In genomic region chr17:38452719-38453118, GRCh38 we compare ENCODE assay signal across 8 cellular contexts. TPM values are rescaled to one million over a fixed set of nuclear protein-coding genes. Genes with fewer than 3 reads are reported as not detected.
A peak's percentile ranks its signal among the peaks of the same experiment; 100 is the strongest.
DNase-seq lines count a peak whose midpoint lies in the region; ATAC-seq and TF ChIP-seq lines count a peak whose summit lies in the region.

No MANE protein-coding gene starts in this region.

- peaks cover 42% of the 10 kb centered on the region for H3F3A ChIP-seq in smooth muscle cell (ENCODE audit: low read depth)

- H3K9me3 ChIP-seq in iPS DF 6.9 (ENCODE audit: control insufficient read depth, insufficient read depth, low read length) (no peaks in the 10 kb centered on the region), smooth muscle cell (replicated peaks; ENCODE audit: low read depth) (no peaks in the 10 kb centered on the region)

- no peak for TF ChIP-seq CTCF in smooth muscle cell (IDR thresholded peaks at IDR 0.05; ENCODE audit: borderline replicate concordance, insufficient read depth, poor library complexity, severe bottlenecking)

- peaks cover 31% of the 10 kb centered on the region for H3K79me2 ChIP-seq in smooth muscle cell (ENCODE audit: low read depth)

- intact Hi-C loops in activated CD4-positive, alpha-beta memory T cell treated with anti-CD3 and anti-CD28 coated beads for 36 hours (cut with micrococcal nuclease) = no loop called here

- H3K36me3 ChIP-seq in H7 (replicated peaks; ENCODE audit: control insufficient read depth, insufficient read depth, low read length) (peaks cover 4% of the 10 kb centered on the region), iPS DF 6.9 (ENCODE audit: control insufficient read depth, insufficient read depth, low read length) (0 out of 2 replicates have a peak, but pooled peaks cover 4% of the 10 kb centered on the region), smooth muscle cell (ENCODE audit: low read depth) (no peaks in the 10 kb centered on the region)

- H3K9me3 Mint-ChIP-seq in activated CD4-positive, alpha-beta memory T cell treated with anti-CD3 and anti-CD28 coated beads for 36 hours = no peaks in the 10 kb centered on the region

- H2AFZ ChIP-seq in smooth muscle cell (ENCODE audit: low read depth) = no peak overlapping the region

- peak; percentile 61 for DNase-seq in H7
- DNase-seq in UCSD-AML1 (lab: John Stamatoyannopoulos, UW; ENCODE audit: unreplicated experiment) = peak; percentile 40
- DNase-seq in iPS DF 6.9 (ENCODE audit: low read depth, low spot score) = no peak
- DNase-seq in smooth muscle cell (lab: John Stamatoyannopoulos, UW; ENCODE audit: unreplicated experiment) = no peak
- no peak for DNase-seq in DMS114 treated with DMSO at 0.1 percent for 48 hours (lab: John Stamatoyannopoulos, UW; ENCODE audit: unreplicated experiment)
- DNase-seq in activated CD4-positive, alpha-beta memory T cell treated with anti-CD3 and anti-CD28 coated beads for 36 hours = no peak

- peaks cover 11% of the 10 kb centered on the region for H3K4me1 Mint-ChIP-seq in activated CD4-positive, alpha-beta memory T cell treated with anti-CD3 and anti-CD28 coated beads for 36 hours (ENCODE audit: low read depth)

- WGBS in iPS DF 6.9 (ENCODE audit: insufficient coverage, insufficient read length) = no CpG with 5 or more reads among the region's 6 CpGs
- 82% methylated on average over 6 of the region's 6 CpGs for WGBS in smooth muscle cell (ENCODE audit: low lambda C conversion rate)

- H3K36me3 Mint-ChIP-seq in activated CD4-positive, alpha-beta memory T cell treated with anti-CD3 and anti-CD28 coated beads for 36 hours = no peaks in the 10 kb centered on the region

- CTCF ChIA-PET in activated CD4-positive, alpha-beta memory T cell treated with anti-CD3 and anti-CD28 coated beads for 36 hours (lab: Charles Lee) = no interaction called here

- peaks cover 27% of the 10 kb centered on the region for H3K4me1 ChIP-seq in iPS DF 6.9 (ENCODE audit: control insufficient read depth, insufficient read depth, low read length)
- H3K4me1 ChIP-seq in smooth muscle cell (ENCODE audit: low read depth) = peaks cover 61% of the 10 kb centered on the region

- H3K27me3 ChIP-seq in H7 (ENCODE audit: control insufficient read depth, insufficient read depth, low read length) (no peaks in the 10 kb centered on the region), iPS DF 6.9 (ENCODE audit: control insufficient read depth, insufficient read depth, low read length) (no peaks in the 10 kb centered on the region), smooth muscle cell (ENCODE audit: low read depth) (no peaks in the 10 kb centered on the region)

- H3K4me3 Mint-ChIP-seq in activated CD4-positive, alpha-beta memory T cell treated with anti-CD3 and anti-CD28 coated beads for 36 hours = no peak overlapping the region

- POLR2A ChIA-PET in activated CD4-positive, alpha-beta memory T cell treated with anti-CD3 and anti-CD28 coated beads for 36 hours (lab: Charles Lee) = no interaction called here

- no peak overlapping the region; the same call in 1 of the 2 replicates for H3K4me3 ChIP-seq in H7 (ENCODE audit: insufficient read depth, low read depth, low read length)
- H3K4me3 ChIP-seq in iPS DF 6.9 (ENCODE audit: low read length) = peak overlapping the region; percentile 26; the same call in 1 of the 2 replicates
- no peak overlapping the region for H3K4me3 ChIP-seq in smooth muscle cell

- ATAC-seq in GM19467 (IDR thresholded peaks at IDR 0.05; ENCODE audit: unreplicated experiment) = no peak
- no peak for ATAC-seq in HG03175 (IDR thresholded peaks at IDR 0.05; ENCODE audit: unreplicated experiment)

- H3K27ac ChIP-seq in iPS DF 6.9 (ENCODE audit: low read length) (peak overlapping the region; percentile 20), smooth muscle cell (ENCODE audit: low read depth) (peak overlapping the region; percentile 91)

- no peak overlapping the region for H3K27ac Mint-ChIP-seq in activated CD4-positive, alpha-beta memory T cell treated with anti-CD3 and anti-CD28 coated beads for 36 hours

- H3K27me3 Mint-ChIP-seq in activated CD4-positive, alpha-beta memory T cell treated with anti-CD3 and anti-CD28 coated beads for 36 hours = peaks cover 33% of the 10 kb centered on the region

- H4K20me1 ChIP-seq in smooth muscle cell (ENCODE audit: low read depth) = peaks cover 91% of the 10 kb centered on the region

- peak overlapping the region; percentile 86 for H3K4me2 ChIP-seq in smooth muscle cell

- peak overlapping the region; percentile 7 for H3K9ac ChIP-seq in smooth muscle cell (ENCODE audit: low read depth)

RNA-seq across cellular contexts. Expression of gene ARHGAP23, which starts 24.5 kb away (rescaled TPM):
- total RNA-seq in H7 (2014; rRNA removed; shearing (Covaris generic)) = 15.4 and 17.2 TPM in 2 replicates
- total RNA-seq in smooth muscle cell = 18.1 and 34.0 TPM in 2 replicates
- 24.9 and 30.0 TPM in 2 replicates for polyA plus RNA-seq in smooth muscle cell
- total RNA-seq in activated CD4-positive, alpha-beta memory T cell treated with anti-CD3 and anti-CD28 coated beads for 36 hours = 1 to 10 TPM; 1.3 to 1.4 TPM

Comparison
In these comparisons a context has a peak if more than half of its experiments do, and no peak if none do; other contexts are left out.
1. DNase-seq: peak in H7 (single experiment) and UCSD-AML1 (single experiment); none in iPS DF 6.9 (single experiment), smooth muscle cell (single experiment), DMS114 treated with DMSO at 0.1 percent for 48 hours (single experiment) and activated CD4-positive, alpha-beta memory T cell treated with anti-CD3 and anti-CD28 coated beads for 36 hours (single experiment).